10 cellular contexts compared by ENCODE assay signal in genomic region chr12:53061404-53062010, GRCh38. TPM values are rescaled to one million over a fixed set of nuclear protein-coding genes. Genes with fewer than 3 reads are reported as not detected.
DNase-seq lines count a peak whose midpoint lies in the region; ATAC-seq and TF ChIP-seq lines count a peak whose summit lies in the region.
"Had no signal": no experiment of that assay in that cellular context is flagged by ENCODE, and none has a peak within 500 bp of the region (broad histone marks: within the 10 kb centered on the region; RNA-seq: fewer than 3 reads in every experiment).

No MANE protein-coding gene starts in this region.

- ATAC-seq in heart right ventricle: no peak

- TF ChIP-seq EP300 in tibial nerve (IDR thresholded peaks at IDR 0.05): peak in 1 of 2 donors; percentile 3

- no peaks in the 10 kb centered on the region for H3K9me3 Mint-ChIP-seq in activated CD4-positive, alpha-beta memory T cell treated with anti-CD3 and anti-CD28 coated beads for 36 hours
- no peaks in the 10 kb centered on the region for H3K9me3 Mint-ChIP-seq in activated CD4-positive, alpha-beta memory T cell treated with anti-CD3 and anti-CD28 coated beads, Interleukin-2, amount 10 ng/mL, durations not matched to agents 7 days and 5 days
- H3K9me3 Mint-ChIP-seq: CD4-positive, alpha-beta memory T cell; T-cell had no signal

- peak overlapping the region; percentile 49 for H3K27ac Mint-ChIP-seq in activated CD4-positive, alpha-beta memory T cell treated with anti-CD3 and anti-CD28 coated beads for 36 hours
- no peak overlapping the region for H3K27ac Mint-ChIP-seq in activated CD4-positive, alpha-beta memory T cell treated with anti-CD3 and anti-CD28 coated beads, Interleukin-2, amount 10 ng/mL, durations not matched to agents 7 days and 5 days

- no peaks in the 10 kb centered on the region for H3K9me3 ChIP-seq in PC-9 (ENCODE audit: insufficient read depth, low read depth)
- H3K9me3 ChIP-seq in heart right ventricle: no peaks in the 10 kb centered on the region
- no peaks in the 10 kb centered on the region for H3K9me3 ChIP-seq in tibial nerve

- intact Hi-C loops in activated CD4-positive, alpha-beta memory T cell treated with anti-CD3 and anti-CD28 coated beads for 36 hours (cut with micrococcal nuclease): no loop called here
- intact Hi-C loops in PC-9 (cut with micrococcal nuclease; ENCODE audit: unreplicated experiment) (loop anchor here (10.0 kb wide), 3 partner anchors 113 to 443 kb away; partner anchors contain the start of genes ITGB7, NPFF and TARBP2), heart right ventricle (cut with DNase I) (loop anchor here in 1 of 10 donors (5.0 to 10.0 kb wide), 2 partner anchors 36 to 133 kb away; partner anchors contain the start of gene IGFBP6)

- H3K27ac ChIP-seq in PC-9 (no peak overlapping the region), heart right ventricle (peak overlapping the region in 8 of 10 donors; percentile 17 to 88 (median 64)), tibial nerve (peak overlapping the region; percentile 32 to 100 (median 74))

- peaks cover 12% of the 10 kb centered on the region; the same call in 1 of the 2 replicates for H3F3A ChIP-seq in PC-9 (ENCODE audit: insufficient read depth, low read depth)

- no peak for DNase-seq in activated CD4-positive, alpha-beta memory T cell treated with anti-CD3 and anti-CD28 coated beads for 36 hours
- no peak for DNase-seq in activated CD4-positive, alpha-beta memory T cell treated with anti-CD3 and anti-CD28 coated beads, Interleukin-2, amount 10 ng/mL, durations not matched to agents 7 days and 5 days
- peak; percentile 81 for DNase-seq in PC-9
- DNase-seq in heart right ventricle: no peak
- DNase-seq in tibial nerve (ENCODE audit: low spot score in 2 of 2): peak in 1 of 2 donors; percentile 41
- no peak for DNase-seq in activated CD4-positive, alpha-beta T cell treated with anti-CD3 and anti-CD28 coated beads for 48 hours
- DNase-seq in hypothalamus (lab: John Stamatoyannopoulos, UW): no peak
- no peak for DNase-seq in central memory CD4-positive, alpha-beta T cell
- DNase-seq: T-cell had no signal

- TF ChIP-seq CTCF in PC-9 (conservative IDR thresholded peaks at IDR 0.05) (peak; percentile 70; the same call in 1 of the 2 replicates), heart right ventricle (IDR thresholded peaks at IDR 0.05) (peak in 1 of 9 donors; percentile 23), tibial nerve (IDR thresholded peaks at IDR 0.05) (peak in 1 of 5 experiments; percentile 12)

- CTCF ChIA-PET in activated CD4-positive, alpha-beta memory T cell treated with anti-CD3 and anti-CD28 coated beads for 36 hours (lab: Charles Lee): interaction anchor here (1.0 to 11.6 kb wide), 3 partner anchors 14 to 39 kb away, joined by 4 to 348 read pairs (median 6); partner anchors contain the start of genes IGFBP6, SOAT2 and SPRYD3
- CTCF ChIA-PET in activated CD4-positive, alpha-beta memory T cell treated with anti-CD3 and anti-CD28 coated beads, Interleukin-2, amount 10 ng/mL, durations not matched to agents 7 days and 5 days (lab: Charles Lee): interaction anchor here (0.9 to 9.4 kb wide), 3 partner anchors 16 to 38 kb away, joined by 3 to 236 read pairs (median 4); partner anchors contain the start of genes IGFBP6 and SOAT2
- CTCF ChIA-PET in PC-9 (lab: Charles Lee): interaction anchor here (0.6 to 1.6 kb wide), 7 partner anchors 8 to 979 kb away, joined by 3 to 14 read pairs (median 6); partner anchors contain the start of gene AAAS

- WGBS in heart right ventricle, 2 donors: 82 to 83% methylated on average over 5 of the region's 5 CpGs
- WGBS in tibial nerve, 2 donors: 78 to 82% methylated on average over 5 of the region's 5 CpGs

- no peaks in the 10 kb centered on the region for H3K9me2 ChIP-seq in PC-9 (ENCODE audit: insufficient read depth)

- no peaks in the 10 kb centered on the region for H3K27me3 Mint-ChIP-seq in activated CD4-positive, alpha-beta memory T cell treated with anti-CD3 and anti-CD28 coated beads for 36 hours
- no peaks in the 10 kb centered on the region for H3K27me3 Mint-ChIP-seq in activated CD4-positive, alpha-beta memory T cell treated with anti-CD3 and anti-CD28 coated beads, Interleukin-2, amount 10 ng/mL, durations not matched to agents 7 days and 5 days
- H3K27me3 Mint-ChIP-seq: CD4-positive, alpha-beta memory T cell had no signal

- peaks cover 7% of the 10 kb centered on the region for H3K4me1 Mint-ChIP-seq in activated CD4-positive, alpha-beta memory T cell treated with anti-CD3 and anti-CD28 coated beads for 36 hours (ENCODE audit: low read depth)
- peaks cover 8% of the 10 kb centered on the region for H3K4me1 Mint-ChIP-seq in activated CD4-positive, alpha-beta memory T cell treated with anti-CD3 and anti-CD28 coated beads, Interleukin-2, amount 10 ng/mL, durations not matched to agents 7 days and 5 days

- TF ChIP-seq POLR2A in tibial nerve (IDR thresholded peaks at IDR 0.05): no peak

- H3K4me2 ChIP-seq in PC-9: peak overlapping the region; percentile 66

- H3K27me3 ChIP-seq in PC-9 (ENCODE audit: insufficient read depth, low read depth) (no peaks in the 10 kb centered on the region), heart right ventricle (no peaks in the 10 kb centered on the region), tibial nerve (no peaks in the 10 kb centered on the region)

- no peaks in the 10 kb centered on the region for H4K20me1 ChIP-seq in PC-9 (ENCODE audit: insufficient read depth)

- H3K79me2 ChIP-seq in PC-9 (ENCODE audit: low read depth): no peaks in the 10 kb centered on the region

- H3K4me1 ChIP-seq in PC-9 (replicated peaks; ENCODE audit: insufficient read depth): peaks cover 26% of the 10 kb centered on the region
- peaks cover 45 to 99% (median 75%) of the 10 kb centered on the region in 9 donors for H3K4me1 ChIP-seq in heart right ventricle
- peaks cover 0 to 100% (median 53%) of the 10 kb centered on the region in 4 donors for H3K4me1 ChIP-seq in tibial nerve

- no TSS peak for BruUV-seq in PC-9 (replicated peaks; lab: Mats Ljungman, UMichigan)

- H3K4me3 ChIP-seq in PC-9: no peak overlapping the region
- no peak overlapping the region for H3K4me3 ChIP-seq in heart right ventricle
- H3K4me3 ChIP-seq in tibial nerve: no peak overlapping the region

- H3K36me3 Mint-ChIP-seq in activated CD4-positive, alpha-beta memory T cell treated with anti-CD3 and anti-CD28 coated beads for 36 hours: peaks cover 9% of the 10 kb centered on the region
- peaks cover 24% of the 10 kb centered on the region for H3K36me3 Mint-ChIP-seq in activated CD4-positive, alpha-beta memory T cell treated with anti-CD3 and anti-CD28 coated beads, Interleukin-2, amount 10 ng/mL, durations not matched to agents 7 days and 5 days (ENCODE audit: low read depth)

- no peaks in the 10 kb centered on the region for H3K36me3 ChIP-seq in PC-9 (ENCODE audit: low read depth)
- H3K36me3 ChIP-seq in heart right ventricle: peaks cover 0 to 99% (median 75%) of the 10 kb centered on the region in 9 donors
- peaks cover 6 to 97% (median 10%) of the 10 kb centered on the region in 3 donors for H3K36me3 ChIP-seq in tibial nerve

- H3K4me3 Mint-ChIP-seq in activated CD4-positive, alpha-beta memory T cell treated with anti-CD3 and anti-CD28 coated beads for 36 hours: no peak overlapping the region
- no peak overlapping the region for H3K4me3 Mint-ChIP-seq in activated CD4-positive, alpha-beta memory T cell treated with anti-CD3 and anti-CD28 coated beads, Interleukin-2, amount 10 ng/mL, durations not matched to agents 7 days and 5 days
- H3K4me3 Mint-ChIP-seq: CD4-positive, alpha-beta memory T cell; T-cell had no signal

- no peak overlapping the region for H2AFZ ChIP-seq in PC-9

- POLR2A ChIA-PET in activated CD4-positive, alpha-beta memory T cell treated with anti-CD3 and anti-CD28 coated beads for 36 hours (lab: Charles Lee): interaction anchor here (1.2 to 3.0 kb wide), 2 partner anchors 18 to 37 kb away, joined by 5 to 10 read pairs; partner anchors contain the start of genes IGFBP6 and SPRYD3
- POLR2A ChIA-PET in activated CD4-positive, alpha-beta memory T cell treated with anti-CD3 and anti-CD28 coated beads, Interleukin-2, amount 10 ng/mL, durations not matched to agents 7 days and 5 days (lab: Charles Lee): interaction anchor here (1.7 to 8.4 kb wide), 2 partner anchors 37 to 41 kb away, joined by 8 to 45 read pairs; partner anchors contain the start of genes IGFBP6 and SOAT2
- POLR2A ChIA-PET in PC-9 (lab: Charles Lee; ENCODE audit: unreplicated experiment): interaction anchor here (0.5 to 0.7 kb wide), 7 partner anchors 14 to 818 kb away, joined by 3 read pairs; partner anchors contain the start of gene PFDN5

RNA-seq across cellular contexts. Expression of gene TNS2, which starts 11.6 kb away (rescaled TPM):
- total RNA-seq in activated CD4-positive, alpha-beta memory T cell treated with anti-CD3 and anti-CD28 coated beads for 36 hours: 1 to 10 TPM; 1.8 to 2.4 TPM
- total RNA-seq in activated CD4-positive, alpha-beta memory T cell treated with anti-CD3 and anti-CD28 coated beads, Interleukin-2, amount 10 ng/mL, durations not matched to agents 7 days and 5 days: under 1 TPM; 0.78 to 0.83 TPM
- total RNA-seq in PC-9 (2021) (8.5 and 11.5 TPM in 2 replicates), heart right ventricle (100 to 1,000 TPM in 3 of 10 donors, 10 to 100 TPM in 7; 60.6 to 139 (median 77.1) TPM), tibial nerve (100 to 1,000 TPM; 411 to 653 (median 546) TPM)
- 100 to 1,000 TPM in 1 of 2 donors, 10 to 100 TPM in 1; 68.1 to 364 TPM for polyA plus RNA-seq in heart right ventricle

RNA-seq across cellular contexts. Expression of gene SPRYD3, which starts 17.7 kb away (rescaled TPM):
- 10 to 100 TPM; 32.8 to 35.4 TPM for total RNA-seq in activated CD4-positive, alpha-beta memory T cell treated with anti-CD3 and anti-CD28 coated beads for 36 hours
- total RNA-seq in activated CD4-positive, alpha-beta memory T cell treated with anti-CD3 and anti-CD28 coated beads, Interleukin-2, amount 10 ng/mL, durations not matched to agents 7 days and 5 days: 10 to 100 TPM; 31.2 to 31.3 TPM
- total RNA-seq in PC-9 (2021) (15.2 and 17.2 TPM in 2 replicates), heart right ventricle (10 to 100 TPM; 40.9 to 63.0 (median 47.4) TPM), tibial nerve (10 to 100 TPM; 51.8 to 57.0 (median 54.3) TPM)
- 10 to 100 TPM; 20.5 to 63.9 TPM for polyA plus RNA-seq in heart right ventricle

RNA-seq across cellular contexts. Expression of gene IGFBP6, which starts 36.0 kb away (rescaled TPM):
- 1 to 10 TPM; 4.1 to 4.9 TPM for total RNA-seq in activated CD4-positive, alpha-beta memory T cell treated with anti-CD3 and anti-CD28 coated beads for 36 hours
- 1 to 10 TPM in 1 of 2 experiments, under 1 TPM in 1; 0.38 to 1.2 TPM for total RNA-seq in activated CD4-positive, alpha-beta memory T cell treated with anti-CD3 and anti-CD28 coated beads, Interleukin-2, amount 10 ng/mL, durations not matched to agents 7 days and 5 days
- total RNA-seq in PC-9 (2021) (290 and 333 TPM in 2 replicates), heart right ventricle (10 to 100 TPM; 27.0 to 75.6 (median 37.7) TPM), tibial nerve (1,000 to 10,000 TPM; 1,043 to 8,473 (median 5,787) TPM)
- polyA plus RNA-seq in heart right ventricle: 100 to 1,000 TPM in 1 of 2 donors, 10 to 100 TPM in 1; 61.5 to 182 TPM

RNA-seq across cellular contexts. Expression of gene SOAT2, which starts 41.8 kb away (rescaled TPM):
- 1 to 10 TPM; 1.1 to 1.5 TPM for total RNA-seq in activated CD4-positive, alpha-beta memory T cell treated with anti-CD3 and anti-CD28 coated beads for 36 hours
- total RNA-seq in activated CD4-positive, alpha-beta memory T cell treated with anti-CD3 and anti-CD28 coated beads, Interleukin-2, amount 10 ng/mL, durations not matched to agents 7 days and 5 days: 1 to 10 TPM; 1.4 to 1.5 TPM
- total RNA-seq in PC-9 (2021) (0.70 and 0.79 TPM in 2 replicates), heart right ventricle (not detected), tibial nerve (1 to 10 TPM in 1 of 4 donors, under 1 TPM in 3; 0.30 to 2.9 (median 0.72) TPM)
- under 1 TPM in 1 of 2 donors, not detected in 1; 0.03 TPM for polyA plus RNA-seq in heart right ventricle

RNA-seq across cellular contexts. Expression of gene EIF4B, which starts 55.3 kb away (rescaled TPM):
- 100 to 1,000 TPM; 686 to 718 TPM for total RNA-seq in activated CD4-positive, alpha-beta memory T cell treated with anti-CD3 and anti-CD28 coated beads for 36 hours
- total RNA-seq in activated CD4-positive, alpha-beta memory T cell treated with anti-CD3 and anti-CD28 coated beads, Interleukin-2, amount 10 ng/mL, durations not matched to agents 7 days and 5 days: 100 to 1,000 TPM; 303 to 311 TPM
- 531 and 615 TPM in 2 replicates for total RNA-seq in PC-9 (2021)
- 100 to 1,000 TPM; 364 to 477 (median 431) TPM for total RNA-seq in heart right ventricle
- 10 to 100 TPM; 53.2 to 63.5 TPM for polyA plus RNA-seq in heart right ventricle
- 100 to 1,000 TPM; 297 to 484 (median 401) TPM for total RNA-seq in tibial nerve

Comparison
In these comparisons a context has a peak if more than half of its experiments do, and no peak if none do; other contexts are left out.
1. DNase-seq: peak in PC-9 (2 of 2); none in activated CD4-positive, alpha-beta memory T cell treated with anti-CD3 and anti-CD28 coated beads for 36 hours (single experiment), activated CD4-positive, alpha-beta memory T cell treated with anti-CD3 and anti-CD28 coated beads, Interleukin-2, amount 10 ng/mL, durations not matched to agents 7 days and 5 days (single experiment), heart right ventricle (0 of 2), activated CD4-positive, alpha-beta T cell treated with anti-CD3 and anti-CD28 coated beads for 48 hours (single experiment), hypothalamus (0 of 51) and central memory CD4-positive, alpha-beta T cell (single experiment).
2. RNA of gene IGFBP6, which starts 36.0 kb away (total RNA-seq): 1,043 to 8,473 TPM in tibial nerve, 290 to 333 TPM in PC-9 and 27.0 to 75.6 TPM in heart right ventricle; 4.1 to 4.9 TPM in activated CD4-positive, alpha-beta memory T cell treated with anti-CD3 and anti-CD28 coated beads for 36 hours and 0.38 to 1.2 TPM in activated CD4-positive, alpha-beta memory T cell treated with anti-CD3 and anti-CD28 coated beads, Interleukin-2, amount 10 ng/mL, durations not matched to agents 7 days and 5 days; every median in the first group is over 4 times any median in the second.